Comparison of ENCODE assay signal across 8 cellular contexts in genomic region chr12:31117203-31118011, GRCh38. TPM values are rescaled to one million over a fixed set of nuclear protein-coding genes. Genes with fewer than 3 reads are reported as not detected.
DNase-seq lines count a peak whose midpoint lies in the region; ATAC-seq lines count a peak whose summit lies in the region.

No MANE protein-coding gene starts in this region.

- no peaks in the 10 kb centered on the region for H3K36me3 Mint-ChIP-seq in activated CD4-positive, alpha-beta T cell treated with anti-CD3 and anti-CD28 coated beads for 36 hours (ENCODE audit: low read depth)

- peak; percentile 56 for ATAC-seq in GM21529 (IDR thresholded peaks at IDR 0.05; ENCODE audit: unreplicated experiment)
- ATAC-seq in activated CD4-positive, alpha-beta T cell treated with anti-CD3 and anti-CD28 coated beads for 36 hours = peak; percentile 77
- ATAC-seq in HG03196 (IDR thresholded peaks at IDR 0.05; ENCODE audit: unreplicated experiment) = no peak

- POLR2A ChIA-PET in activated CD4-positive, alpha-beta T cell treated with anti-CD3 and anti-CD28 coated beads for 36 hours (lab: Charles Lee) = no interaction called here

- peaks cover 3% of the 10 kb centered on the region for H3K4me1 Mint-ChIP-seq in activated CD4-positive, alpha-beta T cell treated with anti-CD3 and anti-CD28 coated beads for 36 hours

- H3K36me3 ChIP-seq in ectodermal cell (ENCODE audit: control insufficient read depth, insufficient read depth, low read length) = no peaks in the 10 kb centered on the region
- no peaks in the 10 kb centered on the region for H3K36me3 ChIP-seq in mesodermal cell (ENCODE audit: control insufficient read depth, insufficient read depth, low read length)

- WGBS in ectodermal cell, 2 experiments = 0 to 2% methylated on average over 44 to 45 of the region's 45 CpGs
- WGBS in mesodermal cell (ENCODE audit: insufficient coverage in 2 of 2), 2 experiments = 1% methylated on average over 18 to 20 of the region's 45 CpGs

- H3K4me3 ChIP-seq in ectodermal cell (ENCODE audit: insufficient read depth, low read depth, low read length) (peak overlapping the region; percentile 55), mesodermal cell (ENCODE audit: extremely low read depth, insufficient read depth, low read length, poor library complexity, severe bottlenecking) (peak overlapping the region; percentile 43)

- H3K4me1 ChIP-seq in ectodermal cell (ENCODE audit: control insufficient read depth, insufficient read depth, low read length) = no peaks in the 10 kb centered on the region
- peaks cover 27% of the 10 kb centered on the region for H3K4me1 ChIP-seq in mesodermal cell (ENCODE audit: control insufficient read depth, insufficient read depth, low read length, poor library complexity, severe bottlenecking)

- peak overlapping the region; percentile 59 for H3K4me3 Mint-ChIP-seq in activated CD4-positive, alpha-beta T cell treated with anti-CD3 and anti-CD28 coated beads for 36 hours

- no peaks in the 10 kb centered on the region for H3K9me3 Mint-ChIP-seq in activated CD4-positive, alpha-beta T cell treated with anti-CD3 and anti-CD28 coated beads for 36 hours (ENCODE audit: low read depth)

- peak; percentile 92 for DNase-seq in DMS53 (lab: John Stamatoyannopoulos, UW)
- peak; percentile 67 for DNase-seq in NCI-H1092 treated with DMSO at 0.1 percent for 48 hours (lab: John Stamatoyannopoulos, UW)
- peak; percentile 78 for DNase-seq in activated CD4-positive, alpha-beta T cell treated with anti-CD3 and anti-CD28 coated beads for 36 hours
- peak; percentile 40 to 50 for DNase-seq in stimulated activated CD8-positive, alpha-beta memory T cell treated with anti-CD3 and anti-CD28 coated beads, Interleukin-4, amount 100 ng/mL, for 4 hours (ENCODE audit: low read depth in 2 of 2, low spot score in 1 of 2)

- H3K27ac ChIP-seq in ectodermal cell (ENCODE audit: insufficient read depth, low read depth, low read length, poor library complexity, severe bottlenecking) (no peak overlapping the region), mesodermal cell (ENCODE audit: low read depth, low read length, severe bottlenecking) (no peak overlapping the region)

- H3K27me3 ChIP-seq in ectodermal cell (ENCODE audit: control insufficient read depth, insufficient read depth, low read length, poor library complexity, severe bottlenecking) = peaks cover 39% of the 10 kb centered on the region

- intact Hi-C loops in activated CD4-positive, alpha-beta T cell treated with anti-CD3 and anti-CD28 coated beads for 36 hours (cut with DNase I, micrococcal nuclease) = loop anchor here (1.0 to 10.0 kb wide), 4 partner anchors 121 to 517 kb away; no protein-coding TSS in a partner anchor

- H3K9me3 ChIP-seq in ectodermal cell (ENCODE audit: control insufficient read depth, low read length) (no peaks in the 10 kb centered on the region), mesodermal cell (ENCODE audit: control insufficient read depth, low read length) (no peaks in the 10 kb centered on the region)

- CTCF ChIA-PET in activated CD4-positive, alpha-beta T cell treated with anti-CD3 and anti-CD28 coated beads for 36 hours (lab: Charles Lee) = interaction anchor here (1.3 to 1.4 kb wide), 3 partner anchors 108 to 155 kb away, joined by 3 to 6 read pairs (median 3); no protein-coding TSS in a partner anchor

- peaks cover 15% of the 10 kb centered on the region for H3K27me3 Mint-ChIP-seq in activated CD4-positive, alpha-beta T cell treated with anti-CD3 and anti-CD28 coated beads for 36 hours

- no peak overlapping the region for H3K27ac Mint-ChIP-seq in activated CD4-positive, alpha-beta T cell treated with anti-CD3 and anti-CD28 coated beads for 36 hours

RNA-seq across cellular contexts. Expression of gene DDX11, which starts 43.7 kb away (rescaled TPM):
- 100 to 1,000 TPM in 1 of 2 experiments, 10 to 100 TPM in 1; 97.0 to 125 TPM for total RNA-seq in activated CD4-positive, alpha-beta T cell treated with anti-CD3 and anti-CD28 coated beads for 36 hours
- 110 TPM for polyA plus RNA-seq in ectodermal cell (2013, experiment 1 of 4)
- polyA plus RNA-seq in ectodermal cell (2013, experiment 2 of 4) = 110 TPM
- polyA plus RNA-seq in ectodermal cell (2013, experiment 3 of 4) = 67.1 TPM
- polyA plus RNA-seq in ectodermal cell (2013, experiment 4 of 4) = 78.7 TPM
- 29.0 TPM for polyA plus RNA-seq in mesodermal cell (2013, experiment 1 of 2)
- 21.4 TPM for polyA plus RNA-seq in mesodermal cell (2013, experiment 2 of 2)
